In the genomic region with DNA sequence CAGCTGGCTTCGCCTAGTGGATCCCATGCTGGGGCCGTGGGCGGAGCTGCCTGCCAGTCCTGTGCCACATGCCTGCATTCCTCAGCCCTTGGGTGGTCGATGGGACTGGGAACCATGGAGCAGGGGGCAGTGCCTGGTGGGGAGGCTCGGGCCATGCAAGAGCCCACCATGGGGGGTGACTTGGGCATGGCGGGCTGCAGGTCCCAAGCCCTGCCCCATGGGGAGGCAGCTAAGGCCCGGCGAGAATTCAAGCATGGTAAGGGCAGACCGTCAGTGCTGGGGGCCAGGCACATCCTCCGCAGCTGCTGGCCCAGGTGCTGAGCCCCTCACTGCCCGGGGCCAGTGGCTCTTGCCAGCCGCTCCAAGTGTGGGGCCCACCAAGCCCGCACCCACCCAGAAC, we compare ENCODE assay signal across 7 cellular contexts.
"Had no signal": no experiment of that assay in that cellular context is flagged by ENCODE, and none has a peak within 500 bp of the region (broad histone marks: within the 10 kb centered on the region; RNA-seq: fewer than 3 reads in every experiment).

No MANE protein-coding gene starts in this region.

- FAIRE-seq: H1, H54, HTR-8/SVneo had no signal

- DNase-seq: GM23248, H9, HCEC 1CT, IMR-90 had no signal

- H3K4me3 Mint-ChIP-seq: H9 had no signal

- H3K9ac ChIP-seq: GM23248 had no signal

- H3K4me1 Mint-ChIP-seq: H9 had no signal

- H2AFZ ChIP-seq: GM23248 had no signal

- H3K27ac Mint-ChIP-seq: H9 had no signal

- H3K4me3 ChIP-seq: GM23248 had no signal

- H3K27ac ChIP-seq: GM23248 had no signal
